1 cellular context compared by ENCODE assay signal in genomic region chr5:14475013-14475412, GRCh38.
TF ChIP-seq lines count a peak whose summit lies in the region.

No MANE protein-coding gene starts in this region.

TF ChIP-seq in SK-N-SH, 30 proteins besides CTCF, POLR2A, EP300 and RAD21 (continued from another document):
- TF ChIP-seq, protein P1, sequence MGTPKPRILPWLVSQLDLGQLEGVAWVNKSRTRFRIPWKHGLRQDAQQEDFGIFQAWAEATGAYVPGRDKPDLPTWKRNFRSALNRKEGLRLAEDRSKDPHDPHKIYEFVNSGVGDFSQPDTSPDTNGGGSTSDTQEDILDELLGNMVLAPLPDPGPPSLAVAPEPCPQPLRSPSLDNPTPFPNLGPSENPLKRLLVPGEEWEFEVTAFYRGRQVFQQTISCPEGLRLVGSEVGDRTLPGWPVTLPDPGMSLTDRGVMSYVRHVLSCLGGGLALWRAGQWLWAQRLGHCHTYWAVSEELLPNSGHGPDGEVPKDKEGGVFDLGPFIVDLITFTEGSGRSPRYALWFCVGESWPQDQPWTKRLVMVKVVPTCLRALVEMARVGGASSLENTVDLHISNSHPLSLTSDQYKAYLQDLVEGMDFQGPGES (IDR thresholded peaks at IDR 0.05; ENCODE audit: low read depth, low read length): no peak
- no peak for TF ChIP-seq TCF12 (IDR thresholded peaks at IDR 0.05)
- TF ChIP-seq NRF1 (IDR thresholded peaks at IDR 0.05; ENCODE audit: low read depth, low read length): no peak
- no peak for TF ChIP-seq GABPA (IDR thresholded peaks at IDR 0.05; ENCODE audit: low read depth)
- TF ChIP-seq RFX5 (IDR thresholded peaks at IDR 0.05; ENCODE audit: low read length): no peak
